13 cellular contexts compared by ENCODE assay signal in the genomic region with DNA sequence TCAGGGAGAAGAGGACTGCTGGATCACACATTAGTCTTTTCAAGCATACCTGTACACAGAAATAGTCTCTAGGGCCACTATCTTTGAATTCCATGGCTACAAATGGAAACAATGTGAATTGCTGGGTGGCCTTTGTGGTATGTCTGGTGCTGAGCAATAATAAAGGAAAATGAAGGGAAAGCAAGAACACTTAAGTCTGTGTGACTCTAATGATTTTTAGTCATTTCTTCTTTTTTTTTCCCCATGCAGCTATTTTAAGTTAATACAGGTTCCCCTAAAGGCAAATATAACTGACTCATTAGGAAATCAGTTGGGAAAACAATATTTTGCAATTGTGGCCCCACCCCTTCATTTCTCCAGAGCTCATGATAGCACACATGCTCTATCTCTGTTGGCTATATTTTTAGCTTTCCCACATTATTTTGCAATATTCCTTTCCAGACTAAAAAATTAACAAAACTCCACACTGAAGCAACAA.
A peak's percentile ranks its signal among the peaks of the same experiment; 100 is the strongest.
DNase-seq lines count a peak whose midpoint lies in the region; ATAC-seq and TF ChIP-seq lines count a peak whose summit lies in the region.
"Had no signal": no experiment of that assay in that cellular context is flagged by ENCODE, and none has a peak within 500 bp of the region (broad histone marks: within the 10 kb centered on the region; RNA-seq: fewer than 3 reads in every experiment).

No MANE protein-coding gene starts in this region.

- H3K36me3 ChIP-seq in left ventricle myocardium inferior (no peaks in the 10 kb centered on the region), SJSA1 (no peaks in the 10 kb centered on the region), testis (ENCODE audit: low read depth, missing control alignments) (no peaks in the 10 kb centered on the region), esophagus muscularis mucosa (no peaks in the 10 kb centered on the region)
- H3K36me3 ChIP-seq in effector memory CD4-positive, alpha-beta T cell (ENCODE audit: control insufficient read depth, insufficient read depth, low read length), result no peaks in the 10 kb centered on the region

- TF ChIP-seq CTCF in left ventricle myocardium inferior (IDR thresholded peaks at IDR 0.05; ENCODE audit: borderline replicate concordance), result no peak
- TF ChIP-seq CTCF in testis (IDR thresholded peaks at IDR 0.05), result no peak
- TF ChIP-seq CTCF in esophagus muscularis mucosa (IDR thresholded peaks at IDR 0.05), result no peak

- H3K27ac ChIP-seq in left ventricle myocardium inferior (replicated peaks) (no peak overlapping the region), SJSA1 (peak overlapping the region; percentile 33; the same call in 1 of the 2 replicates), testis (peak overlapping the region; percentile 39), esophagus muscularis mucosa (replicated peaks in 1 of 4) (no peak overlapping the region)
- H3K27ac ChIP-seq in effector memory CD4-positive, alpha-beta T cell (ENCODE audit: insufficient read depth, low read length, poor library complexity, severe bottlenecking), result no peak overlapping the region
- H3K27ac ChIP-seq: A549 had no signal

- intact Hi-C loops in Right ventricle myocardium inferior (cut with DNase I) (no loop called here), left ventricle myocardium inferior (cut with micrococcal nuclease) (no loop called here), testis (cut with DNase I; ENCODE audit: low total_unique reads) (no loop called here), esophagus muscularis mucosa (cut with DNase I) (no loop called here)

- H3K27me3 ChIP-seq in left ventricle myocardium inferior (ENCODE audit: low read depth) (no peaks in the 10 kb centered on the region), SJSA1 (replicated peaks) (no peaks in the 10 kb centered on the region), testis (no peaks in the 10 kb centered on the region), esophagus muscularis mucosa (no peaks in the 10 kb centered on the region)
- no peaks in the 10 kb centered on the region for H3K27me3 ChIP-seq in effector memory CD4-positive, alpha-beta T cell (replicated peaks; ENCODE audit: control insufficient read depth, insufficient read depth, low read length, poor library complexity, severe bottlenecking)

- DNase-seq in Right ventricle myocardium inferior (ENCODE audit: missing footprints), result no peak
- DNase-seq in left ventricle myocardium inferior, result no peak
- DNase-seq in SJSA1 (ENCODE audit: low read depth in 1 of 2, low spot score in 2 of 2), result peak in 1 of 2 experiments; percentile 77
- DNase-seq in foreskin melanocyte, result peak; percentile 11
- DNase-seq in testis, result no peak
- DNase-seq in esophagus muscularis mucosa (ENCODE audit: extremely low spot score), result no peak
- no peak for DNase-seq in A172 (ENCODE audit: low spot score)
- DNase-seq in effector memory CD4-positive, alpha-beta T cell, result no peak
- DNase-seq: activated T-cell treated with anti-CD3 and anti-CD28 coated beads for 4 hours, GDM1, H7, NCI-H1092 treated with DMSO at 0.1 percent for 48 hours had no signal

- TF ChIP-seq POLR2A in testis (IDR thresholded peaks at IDR 0.05) (no peak), esophagus muscularis mucosa (IDR thresholded peaks at IDR 0.05; ENCODE audit: low read depth) (no peak)

- H3K4me3 ChIP-seq in left ventricle myocardium inferior, result no peak overlapping the region
- no peak overlapping the region for H3K4me3 ChIP-seq in SJSA1
- H3K4me3 ChIP-seq in testis, result no peak overlapping the region
- H3K4me3 ChIP-seq in esophagus muscularis mucosa, result no peak overlapping the region
- no peak overlapping the region for H3K4me3 ChIP-seq in effector memory CD4-positive, alpha-beta T cell (ENCODE audit: insufficient read depth, low read depth, low read length, poor library complexity, severe bottlenecking)
- H3K4me3 ChIP-seq: A549 had no signal

- peak; percentile 70 for ATAC-seq in Right ventricle myocardium inferior
- ATAC-seq: A549 had no signal

- no peak for TF ChIP-seq EP300 in esophagus muscularis mucosa (IDR thresholded peaks at IDR 0.05)

- H3K4me1 ChIP-seq in left ventricle myocardium inferior (peaks cover 5% of the 10 kb centered on the region), SJSA1 (replicated peaks) (peaks cover 9% of the 10 kb centered on the region), testis (peaks cover 4% of the 10 kb centered on the region), esophagus muscularis mucosa (no peaks in the 10 kb centered on the region)
- no peaks in the 10 kb centered on the region for H3K4me1 ChIP-seq in effector memory CD4-positive, alpha-beta T cell (ENCODE audit: control insufficient read depth, insufficient read depth, low read length, poor library complexity, severe bottlenecking)
- H3K4me1 ChIP-seq: A549 had no signal

- H3K9me3 ChIP-seq in left ventricle myocardium inferior (replicated peaks), result peaks cover 2% of the 10 kb centered on the region
- no peaks in the 10 kb centered on the region for H3K9me3 ChIP-seq in SJSA1 (replicated peaks)
- H3K9me3 ChIP-seq in testis, result no peaks in the 10 kb centered on the region
- H3K9me3 ChIP-seq in esophagus muscularis mucosa, result no peaks in the 10 kb centered on the region
- H3K9me3 ChIP-seq in effector memory CD4-positive, alpha-beta T cell (ENCODE audit: control insufficient read depth, low read length), result no peaks in the 10 kb centered on the region
- H3K9me3 ChIP-seq: A549 had no signal

Comparison
In these comparisons a context has a peak if more than half of its experiments do, and no peak if none do; other contexts are left out.
1. H3K27ac ChIP-seq: peak in SJSA1 (single experiment) and testis (2 of 2); none in left ventricle myocardium inferior (single experiment), esophagus muscularis mucosa (0 of 4) and effector memory CD4-positive, alpha-beta T cell (single experiment).